ENCODE assay signal across 8 cellular contexts in the genomic region with DNA sequence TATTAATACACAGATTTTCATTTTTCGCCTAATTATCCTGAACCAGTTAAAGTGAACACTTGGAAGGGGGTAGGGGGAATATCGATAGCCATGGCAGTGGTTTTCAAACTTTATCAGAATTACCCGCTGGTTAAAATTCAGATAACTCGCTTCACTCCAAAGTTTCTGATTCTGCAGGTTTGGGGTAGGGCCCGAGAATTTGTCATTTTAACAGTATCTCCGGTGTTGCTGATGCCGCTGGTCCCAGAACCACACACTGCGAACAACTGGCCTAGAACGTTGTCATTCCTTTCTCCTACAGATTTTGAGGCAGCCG. TPM values are rescaled to one million over a fixed set of nuclear protein-coding genes. Genes with fewer than 3 reads are reported as not detected.
DNase-seq lines count a peak whose midpoint lies in the region; ATAC-seq and TF ChIP-seq lines count a peak whose summit lies in the region.

No MANE protein-coding gene starts in this region.

- no peak for ATAC-seq in activated T-cell treated with anti-CD3 and anti-CD28 coated beads, Interleukin-2, amount 50 U/mL, for 72 hours (replicated peaks in 1 of 2)
- ATAC-seq in right lobe of liver (peak in 1 of 4 donors; percentile 42), upper lobe of right lung (no peak)

- H3K4me1 Mint-ChIP-seq in activated T-cell treated with anti-CD3 and anti-CD28 coated beads, Interleukin-2, amount 50 U/mL, for 72 hours (ENCODE audit: low read depth) = peaks cover 61% of the 10 kb centered on the region

- H3K27ac ChIP-seq in ascending aorta (peak overlapping the region; percentile 92 to 95), right lobe of liver (peak overlapping the region; percentile 92 to 96 (median 94)), upper lobe of right lung (peak overlapping the region; percentile 98)

- TF ChIP-seq POLR2A in right lobe of liver (IDR thresholded peaks at IDR 0.05) = no peak

- DNase-seq in activated T-cell treated with anti-CD3 and anti-CD28 coated beads, Interleukin-2, amount 50 U/mL, for 72 hours = no peak
- DNase-seq in activated T-cell treated with anti-CD3 and anti-CD28 coated beads, Interleukin-2, amount 50 U/mL, for 48 hours = no peak
- DNase-seq in ascending aorta (ENCODE audit: low spot score in 2 of 2) = no peak
- DNase-seq in right lobe of liver = no peak
- no peak for DNase-seq in upper lobe of right lung
- no peak for DNase-seq in G401 (ENCODE audit: low spot score)
- DNase-seq in NCI-H446 (lab: John Stamatoyannopoulos, UW) = no peak
- no peak for DNase-seq in hepatic stellate cell (ENCODE audit: low spot score)

- H3K27me3 ChIP-seq in ascending aorta = no peaks in the 10 kb centered on the region
- H3K27me3 ChIP-seq in right lobe of liver = no peaks in the 10 kb centered on the region
- H3K27me3 ChIP-seq in upper lobe of right lung = no peaks in the 10 kb centered on the region

- H3K9me3 ChIP-seq in ascending aorta = no peaks in the 10 kb centered on the region
- no peaks in the 10 kb centered on the region for H3K9me3 ChIP-seq in right lobe of liver
- H3K9me3 ChIP-seq in upper lobe of right lung = no peaks in the 10 kb centered on the region

- H3K4me1 ChIP-seq in ascending aorta (peaks cover 0 to 12% of the 10 kb centered on the region in 2 donors), right lobe of liver (peaks cover 0 to 19% (median 4%) of the 10 kb centered on the region in 4 donors), upper lobe of right lung (peaks cover 25% of the 10 kb centered on the region)

- H3K27ac Mint-ChIP-seq in activated T-cell treated with anti-CD3 and anti-CD28 coated beads, Interleukin-2, amount 50 U/mL, for 72 hours = peak overlapping the region; percentile 97

- H3K9me3 Mint-ChIP-seq in activated T-cell treated with anti-CD3 and anti-CD28 coated beads, Interleukin-2, amount 50 U/mL, for 72 hours = no peaks in the 10 kb centered on the region

- peaks cover 4 to 8% of the 10 kb centered on the region in 2 donors for H3K36me3 ChIP-seq in ascending aorta
- peaks cover 0 to 8% (median 0%) of the 10 kb centered on the region in 4 donors for H3K36me3 ChIP-seq in right lobe of liver
- peaks cover 15% of the 10 kb centered on the region for H3K36me3 ChIP-seq in upper lobe of right lung

- peak overlapping the region; percentile 65 to 71 for H3K4me3 ChIP-seq in ascending aorta
- H3K4me3 ChIP-seq in right lobe of liver = peak overlapping the region; percentile 62 to 77 (median 72)
- H3K4me3 ChIP-seq in upper lobe of right lung = peak overlapping the region; percentile 79

- peaks cover 5% of the 10 kb centered on the region for H3K27me3 Mint-ChIP-seq in activated T-cell treated with anti-CD3 and anti-CD28 coated beads, Interleukin-2, amount 50 U/mL, for 72 hours (ENCODE audit: low read depth)

- peak overlapping the region; percentile 90 to 95 for H3K4me3 Mint-ChIP-seq in activated T-cell treated with anti-CD3 and anti-CD28 coated beads, Interleukin-2, amount 50 U/mL, for 72 hours

- TF ChIP-seq CTCF in ascending aorta (IDR thresholded peaks at IDR 0.05) (no peak), right lobe of liver (IDR thresholded peaks at IDR 0.05) (no peak), upper lobe of right lung (IDR thresholded peaks at IDR 0.05) (no peak)

- intact Hi-C loops in ascending aorta (cut with DNase I) = loop anchor here (5.0 to 10.0 kb wide), 4 partner anchors 176 to 486 kb away; a partner anchor contains a TSS
- intact Hi-C loops in right lobe of liver (cut with DNase I) = no loop called here
- intact Hi-C loops in upper lobe of right lung (cut with DNase I) = no loop called here

- in situ Hi-C loops in G401 (cut with HindIII; ENCODE audit: low sequenced_read_pairs) = no loop called here

- WGBS in right lobe of liver (ENCODE audit: insufficient coverage, low coverage, low lambda C conversion rate, missing lambda C conversion rate) = 13% methylated on average over 8 of the region's 10 CpGs

- peaks cover 4 to 19% of the 10 kb centered on the region in 2 donors for H3K36me3 Mint-ChIP-seq in activated T-cell treated with anti-CD3 and anti-CD28 coated beads, Interleukin-2, amount 50 U/mL, for 72 hours (ENCODE audit: insufficient read depth in 2 of 2)

RNA-seq across cellular contexts. Expression of a gene that starts 0.3 kb away (rescaled TPM):
- 10 to 100 TPM; 34.7 to 34.8 TPM for total RNA-seq in activated T-cell treated with anti-CD3 and anti-CD28 coated beads, Interleukin-2, amount 50 U/mL, for 72 hours
- total RNA-seq in ascending aorta (5.1 TPM), right lobe of liver (10 to 100 TPM in 1 of 6 experiments, 1 to 10 TPM in 5; 5.8 to 11.7 (median 8.1) TPM), upper lobe of right lung (31.0 TPM)
- 0.98 and 6.1 TPM in 2 replicates for total RNA-seq in G401 (2014; rRNA removed; shearing (Covaris generic))
